In the genomic region with DNA sequence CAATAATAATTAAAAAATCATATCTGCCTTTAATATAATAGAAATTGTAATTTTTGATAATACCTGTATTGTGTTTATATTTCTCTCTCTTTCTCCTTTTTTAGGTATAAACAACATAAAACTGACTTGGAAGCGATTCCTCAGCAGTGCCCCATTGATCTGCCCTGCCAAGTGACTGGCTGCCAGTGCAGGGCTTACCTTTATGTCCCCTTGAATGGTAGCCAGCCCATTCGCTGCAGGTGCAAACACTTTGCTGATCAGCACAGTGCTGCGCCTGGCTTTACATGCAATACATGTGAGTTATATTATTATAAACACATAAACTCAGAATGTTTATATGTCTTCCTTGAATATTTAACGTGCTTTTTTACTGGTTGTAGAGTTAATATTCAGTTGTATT, we compare ENCODE assay signal across 37 cellular contexts. TPM values are rescaled to one million over a fixed set of nuclear protein-coding genes. Genes with fewer than 3 reads are reported as not detected.
"Had no signal": no experiment of that assay in that cellular context is flagged by ENCODE, and none has a peak within 500 bp of the region (broad histone marks: within the 10 kb centered on the region; RNA-seq: fewer than 3 reads in every experiment).

No MANE protein-coding gene starts in this region.

- H3K27me3 ChIP-seq: MG63 had no signal

- H3K36me3 ChIP-seq: MG63 had no signal

- H3K27ac ChIP-seq: KMS-11 had no signal

- H3K9ac ChIP-seq: KMS-11 had no signal

- H3K4me3 ChIP-seq: MG63 had no signal

- DNase-seq: Karpas-422, Kasumi-1, KG1, MG63, MM.1S, MV-4-11, NCI-H1048, NCI-H1092, NCI-H1092 treated with DMSO at 0.1 percent for 48 hours, NCI-H1105, NCI-H1105 treated with DMSO at 0.1 percent for 48 hours, NCI-H1417, NCI-H1417 treated with DMSO at 0.1 percent for 48 hours, NCI-H1436, NCI-H1436 treated with DMSO at 0.1 percent for 48 hours, NCI-H146, NCI-H1694, NCI-H1694 treated with DMSO at 0.1 percent for 48 hours, NCI-H187, NCI-H187 treated with DMSO at 0.1 percent for 48 hours, NCI-H1930, NCI-H2029, NCI-H2029 treated with DMSO at 0.1 percent for 48 hours, NCI-H2081, NCI-H2081 treated with DMSO at 0.1 percent for 48 hours, NCI-H2107, NCI-H2171, NCI-H2171 treated with DMSO at 0.1 percent for 48 hours, NCI-H2227 treated with DMSO at 0.1 percent for 48 hours, NCI-H226, NCI-H345, NCI-H446, NCI-H446 treated with DMSO at 0.1 percent for 48 hours had no signal

- H3K9me3 ChIP-seq: MG63 had no signal

- H3K4me2 ChIP-seq: KMS-11 had no signal

RNA-seq across cellular contexts. Expression of a gene that starts 20.9 kb away (rescaled TPM):
- total RNA-seq: LHCN-M2, M059J, MCF 10A had no signal
